ENCODE assay signal across 14 cellular contexts in the genomic region with DNA sequence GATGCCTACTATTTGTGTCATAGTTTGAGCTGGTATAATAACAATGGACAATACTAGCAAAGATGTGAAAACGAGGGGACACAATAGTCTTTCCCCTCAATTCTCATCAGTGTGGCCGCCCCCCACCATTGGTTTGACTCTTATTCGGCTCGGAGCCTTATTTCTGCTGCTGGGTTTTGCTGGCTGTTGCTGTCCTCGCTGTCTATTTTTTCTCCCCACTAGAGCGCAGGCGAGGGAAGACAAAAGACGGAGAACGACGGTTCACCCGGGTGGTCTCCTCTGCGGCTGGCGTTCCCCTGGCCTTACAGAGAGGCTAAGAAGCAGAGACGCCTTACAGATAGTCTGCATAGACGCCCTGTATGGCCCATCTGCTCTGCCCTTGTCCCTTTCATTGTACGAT. TPM values are rescaled to one million over a fixed set of nuclear protein-coding genes. Genes with fewer than 3 reads are reported as not detected.
DNase-seq lines count a peak whose midpoint lies in the region; TF ChIP-seq lines count a peak whose summit lies in the region.
"Had no signal": no experiment of that assay in that cellular context is flagged by ENCODE, and none has a peak within 500 bp of the region (broad histone marks: within the 10 kb centered on the region; RNA-seq: fewer than 3 reads in every experiment).

No MANE protein-coding gene starts in this region.

- H3K4me1 Mint-ChIP-seq in activated CD4-positive, alpha-beta T cell treated with anti-CD3 and anti-CD28 coated beads, Interleukin-2, amount 10 ng/mL, durations not matched to agents 24 days and 14 days, result peaks cover 2% of the 10 kb centered on the region
- H3K4me1 Mint-ChIP-seq: activated CD4-positive, alpha-beta T cell treated with anti-CD3 and anti-CD28 coated beads, Interleukin-2, amount 10 ng/mL, durations not matched to agents 7 days and 5 days had no signal

- no peaks in the 10 kb centered on the region for H3K27me3 ChIP-seq in tibial nerve

- WGBS in tibial nerve, 2 donors, result 78 to 84% methylated on average over 16 of the region's 16 CpGs

- H3K9me3 Mint-ChIP-seq in activated CD4-positive, alpha-beta T cell treated with anti-CD3 and anti-CD28 coated beads, Interleukin-2, amount 10 ng/mL, durations not matched to agents 24 days and 14 days, result peaks cover 5% of the 10 kb centered on the region
- H3K9me3 Mint-ChIP-seq: activated CD4-positive, alpha-beta T cell treated with anti-CD3 and anti-CD28 coated beads, Interleukin-2, amount 10 ng/mL, durations not matched to agents 7 days and 5 days had no signal

- no peaks in the 10 kb centered on the region for H3K9me3 ChIP-seq in tibial nerve
- H3K9me3 ChIP-seq: MG63 had no signal

- DNase-seq in activated CD4-positive, alpha-beta T cell treated with anti-CD3 and anti-CD28 coated beads, Interleukin-2, amount 10 ng/mL, durations not matched to agents 24 days and 14 days, result peak; percentile 85
- no peak for DNase-seq in activated CD4-positive, alpha-beta T cell treated with anti-CD3 and anti-CD28 coated beads, Interleukin-2, amount 50 U/mL, for 1 hour
- DNase-seq in NCI-H69 (lab: John Stamatoyannopoulos, UW) (peak; percentile 72), epithelial cell of esophagus (ENCODE audit: low read depth) (peak; percentile 29), retinal pigment epithelial cell (ENCODE audit: low read depth) (no peak), HPDE6-E6E7 (ENCODE audit: extremely low spot score) (no peak), NCI-H1417 treated with DMSO at 0.1 percent for 48 hours (lab: John Stamatoyannopoulos, UW) (no peak), tibial nerve (ENCODE audit: low spot score in 2 of 2) (no peak)
- DNase-seq: activated CD4-positive, alpha-beta T cell treated with anti-CD3 and anti-CD28 coated beads, Interleukin-2, amount 10 ng/mL, durations not matched to agents 7 days and 5 days; cortex of kidney; immature natural killer cell; MG63 had no signal

- peaks cover 0 to 15% (median 0%) of the 10 kb centered on the region in 4 donors for H3K4me1 ChIP-seq in tibial nerve

- no peak overlapping the region for H3K4me3 Mint-ChIP-seq in activated CD4-positive, alpha-beta T cell treated with anti-CD3 and anti-CD28 coated beads, Interleukin-2, amount 10 ng/mL, durations not matched to agents 24 days and 14 days
- H3K4me3 Mint-ChIP-seq: activated CD4-positive, alpha-beta T cell treated with anti-CD3 and anti-CD28 coated beads, Interleukin-2, amount 10 ng/mL, durations not matched to agents 7 days and 5 days; immature natural killer cell had no signal

- H3K27me3 Mint-ChIP-seq in activated CD4-positive, alpha-beta T cell treated with anti-CD3 and anti-CD28 coated beads, Interleukin-2, amount 10 ng/mL, durations not matched to agents 24 days and 14 days, result peaks cover 44% of the 10 kb centered on the region

- no peak overlapping the region for H3K27ac Mint-ChIP-seq in activated CD4-positive, alpha-beta T cell treated with anti-CD3 and anti-CD28 coated beads, Interleukin-2, amount 10 ng/mL, durations not matched to agents 24 days and 14 days
- H3K27ac Mint-ChIP-seq: activated CD4-positive, alpha-beta T cell treated with anti-CD3 and anti-CD28 coated beads, Interleukin-2, amount 10 ng/mL, durations not matched to agents 7 days and 5 days; immature natural killer cell had no signal

- no peak for TF ChIP-seq EP300 in tibial nerve (IDR thresholded peaks at IDR 0.05)

- no peaks in the 10 kb centered on the region for H3K36me3 Mint-ChIP-seq in activated CD4-positive, alpha-beta T cell treated with anti-CD3 and anti-CD28 coated beads, Interleukin-2, amount 10 ng/mL, durations not matched to agents 24 days and 14 days (ENCODE audit: low read depth)
- H3K36me3 Mint-ChIP-seq: immature natural killer cell had no signal

- no peaks in the 10 kb centered on the region for H3K36me3 ChIP-seq in tibial nerve
- H3K36me3 ChIP-seq: MG63 had no signal

- TF ChIP-seq POLR2A in tibial nerve (IDR thresholded peaks at IDR 0.05), result no peak

- no peak overlapping the region for H3K4me3 ChIP-seq in epithelial cell of esophagus (ENCODE audit: low read length)
- no peak overlapping the region for H3K4me3 ChIP-seq in retinal pigment epithelial cell (ENCODE audit: low read length)
- H3K4me3 ChIP-seq in tibial nerve, result no peak overlapping the region
- H3K4me3 ChIP-seq: MG63 had no signal

- TF ChIP-seq CTCF in epithelial cell of esophagus (IDR thresholded peaks at IDR 0.05; ENCODE audit: insufficient read depth, low read depth, low read length, missing control alignments), result peak; percentile 57
- TF ChIP-seq CTCF in retinal pigment epithelial cell (conservative IDR thresholded peaks at IDR 0.05; ENCODE audit: low read depth, low read length), result peak; percentile 59
- TF ChIP-seq CTCF in tibial nerve (IDR thresholded peaks at IDR 0.05), result no peak

- H3K27ac ChIP-seq in tibial nerve, result no peak overlapping the region

- intact Hi-C loops in activated CD4-positive, alpha-beta T cell treated with anti-CD3 and anti-CD28 coated beads, Interleukin-2, amount 10 ng/mL, durations not matched to agents 24 days and 14 days (cut with micrococcal nuclease), result no loop called here

RNA-seq across cellular contexts. Expression of gene CLIC6, which starts 19.4 kb away (rescaled TPM):
- total RNA-seq in activated CD4-positive, alpha-beta T cell treated with anti-CD3 and anti-CD28 coated beads, Interleukin-2, amount 10 ng/mL, durations not matched to agents 24 days and 14 days, result not detected in 2 replicates
- 10 to 100 TPM in 1 of 4 donors, 1 to 10 TPM in 3; 3.3 to 11.6 (median 7.0) TPM for total RNA-seq in tibial nerve
- total RNA-seq: activated CD4-positive, alpha-beta T cell treated with anti-CD3 and anti-CD28 coated beads, Interleukin-2, amount 10 ng/mL, durations not matched to agents 7 days and 5 days; HT-29; NCI-H460 had no signal

Comparison
In these comparisons a context has a peak if more than half of its experiments do, and no peak if none do; other contexts are left out.
1. DNase-seq: peak in activated CD4-positive, alpha-beta T cell treated with anti-CD3 and anti-CD28 coated beads, Interleukin-2, amount 10 ng/mL, durations not matched to agents 24 days and 14 days (single experiment), NCI-H69 (single experiment) and epithelial cell of esophagus (single experiment); none in activated CD4-positive, alpha-beta T cell treated with anti-CD3 and anti-CD28 coated beads, Interleukin-2, amount 50 U/mL, for 1 hour (single experiment), retinal pigment epithelial cell (single experiment), HPDE6-E6E7 (single experiment), NCI-H1417 treated with DMSO at 0.1 percent for 48 hours (single experiment) and tibial nerve (0 of 2).
2. CTCF ChIP-seq: peak in epithelial cell of esophagus (single experiment) and retinal pigment epithelial cell (single experiment); none in tibial nerve (0 of 5).